In genomic region chr15:67820992-67821783, GRCh38 we compare ENCODE assay signal across 8 cellular contexts. TPM values are rescaled to one million over a fixed set of nuclear protein-coding genes. Genes with fewer than 3 reads are reported as not detected.
DNase-seq lines count a peak whose midpoint lies in the region; ATAC-seq and TF ChIP-seq lines count a peak whose summit lies in the region.
"Had no signal": no experiment of that assay in that cellular context is flagged by ENCODE, and none has a peak within 500 bp of the region (broad histone marks: within the 10 kb centered on the region; RNA-seq: fewer than 3 reads in every experiment).

No MANE protein-coding gene starts in this region.

- no TSS peak for BruUV-seq in HCT116 (replicated peaks; lab: Mats Ljungman, UMichigan)

- no peak for TF ChIP-seq POLR2A in HCT116 (IDR thresholded peaks at IDR 0.05; ENCODE audit: borderline replicate concordance, extremely low read depth, insufficient read depth, insufficient read length)

- H3K4me1 ChIP-seq in HCT116 (ENCODE audit: control insufficient read depth in 1 of 2, insufficient read depth in 2 of 2, low read length in 2 of 2), result no peaks in the 10 kb centered on the region

- H3K27ac ChIP-seq in HCT116 (ENCODE audit: low read depth, low read length), result no peak overlapping the region

- CTCF ChIA-PET in HCT116 (lab: Charles Lee), result no interaction called here

- no peaks in the 10 kb centered on the region for H3K36me3 ChIP-seq in HCT116 (ENCODE audit: control insufficient read depth in 1 of 2, insufficient read depth in 2 of 2, low read length in 2 of 2)

- H4K20me1 ChIP-seq in HCT116 (ENCODE audit: insufficient read depth), result no peaks in the 10 kb centered on the region

- no peak for TF ChIP-seq RAD21 in HCT116 (IDR thresholded peaks at IDR 0.05; ENCODE audit: low read depth)

- RAD21 ChIA-PET in HCT116 (lab: Charles Lee; ENCODE audit: low non-redundant PET in 1 of 2, low total read pairs in 2 of 2, uncharacterized antibody in 2 of 2, unreplicated experiment in 2 of 2), result no interaction called here

- H3K9ac ChIP-seq in HCT116 (ENCODE audit: low read length), result no peak overlapping the region

- H3K4me3 ChIP-seq in HCT116 (replicated peaks in 1 of 2; ENCODE audit: low read depth in 1 of 2, low read length in 2 of 2), result no peak overlapping the region

- H3K27me3 ChIP-seq in HCT116 (ENCODE audit: insufficient read depth, low read length), result no peaks in the 10 kb centered on the region

- POLR2A ChIA-PET in HCT116 (lab: Charles Lee), result no interaction called here

- intact Hi-C loops in HCT116 (cut with micrococcal nuclease), result no loop called here

- H3K9me2 ChIP-seq in HCT116 (ENCODE audit: insufficient read depth), result no peaks in the 10 kb centered on the region

- no peak overlapping the region for H3K4me2 ChIP-seq in HCT116 (ENCODE audit: low read length)

- no peak overlapping the region for H2AFZ ChIP-seq in HCT116 (ENCODE audit: low read depth, low read length, poor library complexity, severe bottlenecking)

- TF ChIP-seq CTCF in HCT116 (IDR thresholded peaks at IDR 0.05 in 2 of 3, conservative IDR thresholded peaks at IDR 0.05 in 1 of 3; ENCODE audit: borderline replicate concordance in 1 of 3, insufficient read depth in 1 of 3, low read depth in 2 of 3, low read length in 2 of 3), result no peak

- no peaks in the 10 kb centered on the region for H3K9me3 ChIP-seq in HCT116 (ENCODE audit: control insufficient read depth in 1 of 2, insufficient read depth in 1 of 2, low read depth in 1 of 2, low read length in 2 of 2)

- ATAC-seq in HCT116 (no peak), HG03280 (IDR thresholded peaks at IDR 0.05; ENCODE audit: unreplicated experiment) (no peak)

- DNase-seq in HCT116 (ENCODE audit: low read depth, low spot score) (no peak), glomerular visceral epithelial cell (ENCODE audit: extremely low spot score) (peak; percentile 53), retina (peak; percentile 75), OCI-M2 (lab: John Stamatoyannopoulos, UW; ENCODE audit: unreplicated experiment) (no peak), NCI-H146 (lab: John Stamatoyannopoulos, UW) (no peak)
- DNase-seq in activated CD4-positive, alpha-beta T cell treated with anti-CD3 and anti-CD28 coated beads, Interleukin-2, amount 50 U/mL, for 48 hours, result peak; percentile 41 to 51

- no peaks in the 10 kb centered on the region for H3K79me2 ChIP-seq in HCT116 (ENCODE audit: insufficient read depth, low read length)

TF ChIP-seq in HCT116, 20 proteins besides CTCF, POLR2A, EP300 and RAD21:
- TF ChIP-seq POLR2AphosphoS5 (IDR thresholded peaks at IDR 0.05; ENCODE audit: low read depth, low read length), result no peak
- TF ChIP-seq, protein P1, sequence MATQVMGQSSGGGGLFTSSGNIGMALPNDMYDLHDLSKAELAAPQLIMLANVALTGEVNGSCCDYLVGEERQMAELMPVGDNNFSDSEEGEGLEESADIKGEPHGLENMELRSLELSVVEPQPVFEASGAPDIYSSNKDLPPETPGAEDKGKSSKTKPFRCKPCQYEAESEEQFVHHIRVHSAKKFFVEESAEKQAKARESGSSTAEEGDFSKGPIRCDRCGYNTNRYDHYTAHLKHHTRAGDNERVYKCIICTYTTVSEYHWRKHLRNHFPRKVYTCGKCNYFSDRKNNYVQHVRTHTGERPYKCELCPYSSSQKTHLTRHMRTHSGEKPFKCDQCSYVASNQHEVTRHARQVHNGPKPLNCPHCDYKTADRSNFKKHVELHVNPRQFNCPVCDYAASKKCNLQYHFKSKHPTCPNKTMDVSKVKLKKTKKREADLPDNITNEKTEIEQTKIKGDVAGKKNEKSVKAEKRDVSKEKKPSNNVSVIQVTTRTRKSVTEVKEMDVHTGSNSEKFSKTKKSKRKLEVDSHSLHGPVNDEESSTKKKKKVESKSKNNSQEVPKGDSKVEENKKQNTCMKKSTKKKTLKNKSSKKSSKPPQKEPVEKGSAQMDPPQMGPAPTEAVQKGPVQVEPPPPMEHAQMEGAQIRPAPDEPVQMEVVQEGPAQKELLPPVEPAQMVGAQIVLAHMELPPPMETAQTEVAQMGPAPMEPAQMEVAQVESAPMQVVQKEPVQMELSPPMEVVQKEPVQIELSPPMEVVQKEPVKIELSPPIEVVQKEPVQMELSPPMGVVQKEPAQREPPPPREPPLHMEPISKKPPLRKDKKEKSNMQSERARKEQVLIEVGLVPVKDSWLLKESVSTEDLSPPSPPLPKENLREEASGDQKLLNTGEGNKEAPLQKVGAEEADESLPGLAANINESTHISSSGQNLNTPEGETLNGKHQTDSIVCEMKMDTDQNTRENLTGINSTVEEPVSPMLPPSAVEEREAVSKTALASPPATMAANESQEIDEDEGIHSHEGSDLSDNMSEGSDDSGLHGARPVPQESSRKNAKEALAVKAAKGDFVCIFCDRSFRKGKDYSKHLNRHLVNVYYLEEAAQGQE (IDR thresholded peaks at IDR 0.05; ENCODE audit: low read depth), result peak; percentile 53

RNA-seq across cellular contexts. Expression of gene SKOR1, which starts 4.1 kb away (rescaled TPM):
- total RNA-seq in HCT116 (2021; ENCODE audit: unreplicated experiment), result 0.81 TPM
- 0.29 and 0.39 TPM in 2 replicates for polyA plus RNA-seq in HCT116 (2012)

RNA-seq across cellular contexts. Expression of gene RNU6-1, which starts 18.7 kb away (rescaled TPM):
- total RNA-seq in HCT116 (2021; ENCODE audit: unreplicated experiment), result not detected
- polyA plus RNA-seq in HCT116 (2012), result not detected in 2 replicates
- total RNA-seq: T-helper 2 cell treated with Interferon-gamma antibody and Interleukin-4, amounts not matched to agents 100 ng/mL and 5 ng/mL, for 36 hours had no signal

Comparison
In these comparisons a context has a peak if more than half of its experiments do, and no peak if none do; other contexts are left out.
1. DNase-seq: peak in activated CD4-positive, alpha-beta T cell treated with anti-CD3 and anti-CD28 coated beads, Interleukin-2, amount 50 U/mL, for 48 hours (2 of 2), glomerular visceral epithelial cell (single experiment) and retina (single experiment); none in HCT116 (single experiment), OCI-M2 (single experiment) and NCI-H146 (single experiment).